Comparison of ENCODE assay signal across 1 cellular context in the genomic region with DNA sequence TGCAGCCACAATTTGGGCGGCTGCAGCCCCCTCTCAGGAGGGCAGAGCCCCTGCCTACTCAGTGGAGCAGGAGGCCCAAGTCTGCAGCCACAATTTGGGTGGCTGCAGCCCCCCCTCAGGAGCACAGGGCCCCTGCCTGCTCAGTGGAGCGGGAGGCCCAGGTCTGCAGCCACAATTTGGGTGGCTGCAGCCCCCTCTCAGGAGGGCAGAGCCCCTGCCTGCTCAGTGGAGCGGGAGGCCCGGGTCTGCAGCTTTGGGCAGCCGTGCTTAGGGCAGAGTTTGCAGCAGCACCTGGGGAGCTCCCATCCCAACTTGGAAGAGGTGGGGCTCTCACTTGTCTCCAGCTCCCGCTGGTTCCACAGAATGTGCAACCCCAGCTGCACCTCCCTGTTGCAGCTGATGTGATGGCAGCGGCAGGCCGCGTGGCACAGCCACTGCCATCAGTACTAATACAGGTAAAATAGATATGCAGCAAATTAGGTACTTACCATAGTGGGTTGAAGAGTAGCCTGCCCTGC.
TF ChIP-seq lines count a peak whose summit lies in the region.

No MANE protein-coding gene starts in this region.

TF ChIP-seq in GM23338, 12 proteins besides CTCF, POLR2A, EP300 and RAD21 (continued from another document):
- TF ChIP-seq, protein P1, sequence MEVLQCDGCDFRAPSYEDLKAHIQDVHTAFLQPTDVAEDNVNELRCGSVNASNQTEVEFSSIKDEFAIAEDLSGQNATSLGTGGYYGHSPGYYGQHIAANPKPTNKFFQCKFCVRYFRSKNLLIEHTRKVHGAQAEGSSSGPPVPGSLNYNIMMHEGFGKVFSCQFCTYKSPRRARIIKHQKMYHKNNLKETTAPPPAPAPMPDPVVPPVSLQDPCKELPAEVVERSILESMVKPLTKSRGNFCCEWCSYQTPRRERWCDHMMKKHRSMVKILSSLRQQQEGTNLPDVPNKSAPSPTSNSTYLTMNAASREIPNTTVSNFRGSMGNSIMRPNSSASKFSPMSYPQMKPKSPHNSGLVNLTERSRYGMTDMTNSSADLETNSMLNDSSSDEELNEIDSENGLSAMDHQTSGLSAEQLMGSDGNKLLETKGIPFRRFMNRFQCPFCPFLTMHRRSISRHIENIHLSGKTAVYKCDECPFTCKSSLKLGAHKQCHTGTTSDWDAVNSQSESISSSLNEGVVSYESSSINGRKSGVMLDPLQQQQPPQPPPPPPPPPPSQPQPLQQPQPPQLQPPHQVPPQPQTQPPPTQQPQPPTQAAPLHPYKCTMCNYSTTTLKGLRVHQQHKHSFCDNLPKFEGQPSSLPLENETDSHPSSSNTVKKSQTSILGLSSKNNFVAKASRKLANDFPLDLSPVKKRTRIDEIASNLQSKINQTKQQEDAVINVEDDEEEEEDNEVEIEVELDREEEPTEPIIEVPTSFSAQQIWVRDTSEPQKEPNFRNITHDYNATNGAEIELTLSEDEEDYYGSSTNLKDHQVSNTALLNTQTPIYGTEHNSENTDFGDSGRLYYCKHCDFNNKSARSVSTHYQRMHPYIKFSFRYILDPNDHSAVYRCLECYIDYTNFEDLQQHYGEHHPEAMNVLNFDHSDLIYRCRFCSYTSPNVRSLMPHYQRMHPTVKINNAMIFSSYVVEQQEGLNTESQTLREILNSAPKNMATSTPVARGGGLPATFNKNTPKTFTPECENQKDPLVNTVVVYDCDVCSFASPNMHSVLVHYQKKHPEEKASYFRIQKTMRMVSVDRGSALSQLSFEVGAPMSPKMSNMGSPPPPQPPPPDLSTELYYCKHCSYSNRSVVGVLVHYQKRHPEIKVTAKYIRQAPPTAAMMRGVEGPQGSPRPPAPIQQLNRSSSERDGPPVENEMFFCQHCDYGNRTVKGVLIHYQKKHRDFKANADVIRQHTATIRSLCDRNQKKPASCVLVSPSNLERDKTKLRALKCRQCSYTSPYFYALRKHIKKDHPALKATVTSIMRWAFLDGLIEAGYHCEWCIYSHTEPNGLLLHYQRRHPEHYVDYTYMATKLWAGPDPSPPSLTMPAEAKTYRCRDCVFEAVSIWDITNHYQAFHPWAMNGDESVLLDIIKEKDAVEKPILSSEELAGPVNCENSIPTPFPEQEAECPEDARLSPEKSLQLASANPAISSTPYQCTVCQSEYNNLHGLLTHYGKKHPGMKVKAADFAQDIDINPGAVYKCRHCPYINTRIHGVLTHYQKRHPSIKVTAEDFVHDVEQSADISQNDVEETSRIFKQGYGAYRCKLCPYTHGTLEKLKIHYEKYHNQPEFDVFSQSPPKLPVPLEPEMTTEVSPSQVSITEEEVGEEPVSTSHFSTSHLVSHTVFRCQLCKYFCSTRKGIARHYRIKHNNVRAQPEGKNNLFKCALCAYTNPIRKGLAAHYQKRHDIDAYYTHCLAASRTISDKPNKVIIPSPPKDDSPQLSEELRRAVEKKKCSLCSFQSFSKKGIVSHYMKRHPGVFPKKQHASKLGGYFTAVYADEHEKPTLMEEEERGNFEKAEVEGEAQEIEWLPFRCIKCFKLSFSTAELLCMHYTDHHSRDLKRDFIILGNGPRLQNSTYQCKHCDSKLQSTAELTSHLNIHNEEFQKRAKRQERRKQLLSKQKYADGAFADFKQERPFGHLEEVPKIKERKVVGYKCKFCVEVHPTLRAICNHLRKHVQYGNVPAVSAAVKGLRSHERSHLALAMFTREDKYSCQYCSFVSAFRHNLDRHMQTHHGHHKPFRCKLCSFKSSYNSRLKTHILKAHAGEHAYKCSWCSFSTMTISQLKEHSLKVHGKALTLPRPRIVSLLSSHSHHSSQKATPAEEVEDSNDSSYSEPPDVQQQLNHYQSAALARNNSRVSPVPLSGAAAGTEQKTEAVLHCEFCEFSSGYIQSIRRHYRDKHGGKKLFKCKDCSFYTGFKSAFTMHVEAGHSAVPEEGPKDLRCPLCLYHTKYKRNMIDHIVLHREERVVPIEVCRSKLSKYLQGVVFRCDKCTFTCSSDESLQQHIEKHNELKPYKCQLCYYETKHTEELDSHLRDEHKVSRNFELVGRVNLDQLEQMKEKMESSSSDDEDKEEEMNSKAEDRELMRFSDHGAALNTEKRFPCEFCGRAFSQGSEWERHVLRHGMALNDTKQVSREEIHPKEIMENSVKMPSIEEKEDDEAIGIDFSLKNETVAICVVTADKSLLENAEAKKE (CRISPR knock-in tag; IDR thresholded peaks at IDR 0.05): no peak
- no peak for TF ChIP-seq EZH2 (IDR thresholded peaks at IDR 0.05; ENCODE audit: low read depth, unreplicated experiment)
- TF ChIP-seq, protein P2, sequence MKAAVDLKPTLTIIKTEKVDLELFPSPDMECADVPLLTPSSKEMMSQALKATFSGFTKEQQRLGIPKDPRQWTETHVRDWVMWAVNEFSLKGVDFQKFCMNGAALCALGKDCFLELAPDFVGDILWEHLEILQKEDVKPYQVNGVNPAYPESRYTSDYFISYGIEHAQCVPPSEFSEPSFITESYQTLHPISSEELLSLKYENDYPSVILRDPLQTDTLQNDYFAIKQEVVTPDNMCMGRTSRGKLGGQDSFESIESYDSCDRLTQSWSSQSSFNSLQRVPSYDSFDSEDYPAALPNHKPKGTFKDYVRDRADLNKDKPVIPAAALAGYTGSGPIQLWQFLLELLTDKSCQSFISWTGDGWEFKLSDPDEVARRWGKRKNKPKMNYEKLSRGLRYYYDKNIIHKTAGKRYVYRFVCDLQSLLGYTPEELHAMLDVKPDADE (IDR thresholded peaks at IDR 0.05): no peak
- TF ChIP-seq POLR2AphosphoS5 (IDR thresholded peaks at IDR 0.05; ENCODE audit: low read depth): no peak
- TF ChIP-seq JUNB (IDR thresholded peaks at IDR 0.05; ENCODE audit: unreplicated experiment): no peak
- TF ChIP-seq EZH2phosphoT487 (IDR thresholded peaks at IDR 0.05; ENCODE audit: unreplicated experiment): no peak
- TF ChIP-seq NANOG (IDR thresholded peaks at IDR 0.05; ENCODE audit: borderline replicate concordance): no peak
- no peak for TF ChIP-seq STAT1 (IDR thresholded peaks at IDR 0.05; ENCODE audit: unreplicated experiment)
- no peak for TF ChIP-seq ZNF331 (CRISPR knock-in tag; IDR thresholded peaks at IDR 0.05; ENCODE audit: low read depth)
TF ChIP-seq in GM23338: peak in this region for 0.
